15 cellular contexts compared by ENCODE assay signal in genomic region chr17:42274273-42274542, GRCh38. TPM values are rescaled to one million over a fixed set of nuclear protein-coding genes. Genes with fewer than 3 reads are reported as not detected.
DNase-seq lines count a peak whose midpoint lies in the region; ATAC-seq, FAIRE-seq and TF ChIP-seq lines count a peak whose summit lies in the region.
"Had no signal": no experiment of that assay in that cellular context is flagged by ENCODE, and none has a peak within 500 bp of the region (broad histone marks: within the 10 kb centered on the region; RNA-seq: fewer than 3 reads in every experiment).

No MANE protein-coding gene starts in this region.

- H3K79me2 ChIP-seq in GM12878 (ENCODE audit: control insufficient read depth, insufficient read depth, low read length) (peaks cover 56% of the 10 kb centered on the region), neural cell (replicated peaks; ENCODE audit: insufficient read depth, low read length) (peaks cover 58% of the 10 kb centered on the region)

- BruUV-seq in GM12878 (replicated peaks; lab: Mats Ljungman, UMichigan), result no TSS peak

- in situ Hi-C loops in GM12878 (cut with MboI), result no loop called here

- TF ChIP-seq CTCF in GM12878 (IDR thresholded peaks at IDR 0.05 in 2 of 3, conservative IDR thresholded peaks at IDR 0.05 in 1 of 3; ENCODE audit: control insufficient read depth in 2 of 3, extremely low read depth in 1 of 3, insufficient read depth in 1 of 3, low read depth in 3 of 3, low read length in 3 of 3) (no peak), neural cell (IDR thresholded peaks at IDR 0.05; ENCODE audit: poor library complexity, severe bottlenecking) (no peak)

- no peak overlapping the region for H3K9ac ChIP-seq in HUES48 (ENCODE audit: low read depth, low read length)
- H3K9ac ChIP-seq in GM12878 (ENCODE audit: control insufficient read depth, insufficient read depth, low read length), result no peak overlapping the region
- peak overlapping the region; percentile 77 for H3K9ac ChIP-seq in neural cell (ENCODE audit: low read length)

- peak overlapping the region; percentile 96 to 99 (median 96) for H3K4me3 Mint-ChIP-seq in CD4-positive, CD25-positive, alpha-beta regulatory T cell

- no peaks in the 10 kb centered on the region for H3K27me3 Mint-ChIP-seq in CD4-positive, CD25-positive, alpha-beta regulatory T cell

- peak overlapping the region; percentile 99 for H3K4me3 ChIP-seq in CD4-positive, CD25-positive, alpha-beta regulatory T cell (ENCODE audit: low read depth, low read length)
- H3K4me3 ChIP-seq in HUES48 (ENCODE audit: low read depth, low read length) (peak overlapping the region; percentile 89), GM12878 (peak overlapping the region; percentile 81), neural cell (ENCODE audit: low read length) (peak overlapping the region; percentile 67)

- H3K27ac Mint-ChIP-seq in CD4-positive, CD25-positive, alpha-beta regulatory T cell, result peak overlapping the region; percentile 96 to 97 (median 97)

- H4K20me1 ChIP-seq in GM12878 (ENCODE audit: control insufficient read depth, insufficient read depth) (no peaks in the 10 kb centered on the region), neural cell (ENCODE audit: insufficient read depth) (peaks cover 5% of the 10 kb centered on the region)

- H3F3A ChIP-seq in neural cell (ENCODE audit: insufficient read depth, low read length, poor library complexity, severe bottlenecking), result no peaks in the 10 kb centered on the region

- RAD21 ChIA-PET in GM12878 (lab: Charles Lee; ENCODE audit: unreplicated experiment), result interaction anchor here (0.6 to 1.3 kb wide), 2 partner anchors 42 to 52 kb away, joined by 3 to 6 read pairs; no protein-coding TSS in a partner anchor

- no peaks in the 10 kb centered on the region for H3K27me3 ChIP-seq in CD4-positive, CD25-positive, alpha-beta regulatory T cell (ENCODE audit: control insufficient read depth, insufficient read depth, low read length)
- H3K27me3 ChIP-seq in HUES48 (ENCODE audit: control insufficient read depth, insufficient read depth, low read length), result no peaks in the 10 kb centered on the region
- no peaks in the 10 kb centered on the region for H3K27me3 ChIP-seq in GM12878 (replicated peaks in 1 of 2; ENCODE audit: control insufficient read depth in 2 of 2, insufficient read depth in 2 of 2, low read length in 1 of 2)
- no peaks in the 10 kb centered on the region for H3K27me3 ChIP-seq in neural cell (ENCODE audit: insufficient read depth, low read depth, low read length)
- H3K27me3 ChIP-seq: ascending aorta had no signal

- DNase-seq in CD4-positive, CD25-positive, alpha-beta regulatory T cell, result no peak
- no peak for DNase-seq in GM12878 (ENCODE audit: low read depth, low spot score)
- no peak for DNase-seq in cortex of kidney (lab: John Stamatoyannopoulos, UW)
- no peak for DNase-seq in NCI-H1417 treated with DMSO at 0.1 percent for 48 hours (lab: John Stamatoyannopoulos, UW)
- DNase-seq in superior temporal gyrus (ENCODE audit: extremely low spot score), result no peak
- no peak for DNase-seq in NOMO-1 treated with DMSO at 0.1 percent for 48 hours (lab: John Stamatoyannopoulos, UW; ENCODE audit: unreplicated experiment)
- DNase-seq: activated CD4-positive, CD25-positive, alpha-beta regulatory T cell; COR-L47; NCI-H2107; RPMI8226 had no signal

- ATAC-seq in CD4-positive, CD25-positive, alpha-beta regulatory T cell (ENCODE audit: low read depth in 2 of 2), result no peak
- ATAC-seq in GM12878, result no peak

- H2AFZ ChIP-seq in GM12878 (ENCODE audit: control insufficient read depth, low read depth, low read length) (no peak overlapping the region), neural cell (ENCODE audit: low read depth, low read length) (no peak overlapping the region)

- H3K9me3 ChIP-seq in CD4-positive, CD25-positive, alpha-beta regulatory T cell (ENCODE audit: control insufficient read depth in 2 of 2, low read length in 2 of 2), result no peaks in the 10 kb centered on the region
- H3K9me3 ChIP-seq in HUES48 (ENCODE audit: control insufficient read depth, insufficient read depth, low read length) (no peaks in the 10 kb centered on the region), GM12878 (replicated peaks; ENCODE audit: control insufficient read depth, insufficient read depth, low read length) (no peaks in the 10 kb centered on the region), neural cell (ENCODE audit: low read length) (no peaks in the 10 kb centered on the region)
- H3K9me3 ChIP-seq: ascending aorta had no signal

- TF ChIP-seq RAD21 in GM12878 (IDR thresholded peaks at IDR 0.05; ENCODE audit: insufficient read depth, low read depth, low read length) (no peak), neural cell (conservative IDR thresholded peaks at IDR 0.05) (no peak)

- H3K36me3 Mint-ChIP-seq in CD4-positive, CD25-positive, alpha-beta regulatory T cell, result no peaks in the 10 kb centered on the region

- no peaks in the 10 kb centered on the region for H3K9me3 Mint-ChIP-seq in CD4-positive, CD25-positive, alpha-beta regulatory T cell

- intact Hi-C loops in GM12878 (cut with micrococcal nuclease; ENCODE audit: unreplicated experiment), result no loop called here

- POLR2A ChIA-PET in GM12878 (lab: Charles Lee), result interaction anchor here (0.5 to 1.2 kb wide), 10 partner anchors 11 to 489 kb away, joined by 3 to 8 read pairs (median 4); no protein-coding TSS in a partner anchor

- no peak for TF ChIP-seq POLR2A in GM12878 (IDR thresholded peaks at IDR 0.05; ENCODE audit: low read depth, low read length)

- no peak for FAIRE-seq in GM12878 (lab: Jason Lieb, UNC)
- FAIRE-seq: GM12892, keratinocyte had no signal

- peak overlapping the region; percentile 94 for H3K4me2 ChIP-seq in GM12878 (ENCODE audit: control insufficient read depth, insufficient read depth)
- peak overlapping the region; percentile 95 for H3K4me2 ChIP-seq in neural cell (ENCODE audit: low read length)

- SMC1A ChIA-PET in GM12878 (lab: Charles Lee; ENCODE audit: uncharacterized antibody, unreplicated experiment), result interaction anchor here (0.8 kb wide), 1 partner anchor 217 kb away, joined by 4 read pairs; no protein-coding TSS in a partner anchor

- no peaks in the 10 kb centered on the region for H3K36me3 ChIP-seq in CD4-positive, CD25-positive, alpha-beta regulatory T cell (ENCODE audit: control insufficient read depth, insufficient read depth, low read length)
- H3K36me3 ChIP-seq in HUES48 (ENCODE audit: control insufficient read depth, insufficient read depth, low read length), result no peaks in the 10 kb centered on the region
- no peaks in the 10 kb centered on the region for H3K36me3 ChIP-seq in GM12878 (ENCODE audit: control insufficient read depth in 2 of 2, insufficient read depth in 2 of 2, low read length in 1 of 2)
- no peaks in the 10 kb centered on the region for H3K36me3 ChIP-seq in neural cell (ENCODE audit: insufficient read depth, low read length)
- H3K36me3 ChIP-seq: ascending aorta had no signal

- no peaks in the 10 kb centered on the region for H3K9me2 ChIP-seq in neural cell (ENCODE audit: insufficient read depth, low read length)

- H3K4me1 Mint-ChIP-seq in CD4-positive, CD25-positive, alpha-beta regulatory T cell, result peaks cover 24 to 68% (median 53%) of the 10 kb centered on the region in 4 donors

- H3K4me1 ChIP-seq in CD4-positive, CD25-positive, alpha-beta regulatory T cell (ENCODE audit: control insufficient read depth, insufficient read depth, low read length, poor library complexity, severe bottlenecking), result peaks cover 66% of the 10 kb centered on the region
- H3K4me1 ChIP-seq in HUES48 (ENCODE audit: control insufficient read depth, insufficient read depth, low read length) (peaks cover 52% of the 10 kb centered on the region), GM12878 (ENCODE audit: control insufficient read depth, insufficient read depth, low read length) (peaks cover 28% of the 10 kb centered on the region)

- WGBS in GM12878 (ENCODE audit: insufficient coverage, insufficient replicate concordance, low lambda C conversion rate, missing lambda C conversion rate), result 90% methylated on average over 3 of the region's 3 CpGs

- peak overlapping the region; percentile 89 for H3K27ac ChIP-seq in CD4-positive, CD25-positive, alpha-beta regulatory T cell (ENCODE audit: insufficient read depth, low read length, poor library complexity, severe bottlenecking)
- H3K27ac ChIP-seq in HUES48 (ENCODE audit: low read depth, low read length) (no peak overlapping the region), GM12878 (ENCODE audit: control insufficient read depth, insufficient read depth) (no peak overlapping the region), neural cell (ENCODE audit: low read length) (peak overlapping the region; percentile 90)

- no peak for TF ChIP-seq EP300 in GM12878 (IDR thresholded peaks at IDR 0.05; ENCODE audit: borderline replicate concordance in 1 of 2, control insufficient read depth in 1 of 2, low read depth in 2 of 2, low read length in 2 of 2)
- no peak for TF ChIP-seq EP300 in neural cell (conservative IDR thresholded peaks at IDR 0.05; ENCODE audit: poor library complexity, severe bottlenecking)

- CTCF ChIA-PET in GM12878 (lab: Yijun Ruan, JAX), result interaction anchor here (0.6 to 1.6 kb wide), 6 partner anchors 25 to 249 kb away, joined by 3 to 6 read pairs (median 3); no protein-coding TSS in a partner anchor

RNA-seq across cellular contexts. Expression of gene STAT5B, which starts 2.0 kb away (rescaled TPM):
- 241 TPM for total RNA-seq in CD4-positive, CD25-positive, alpha-beta regulatory T cell
- 100 to 1,000 TPM; 109 to 117 (median 112) TPM for polyA plus RNA-seq in CD4-positive, CD25-positive, alpha-beta regulatory T cell
- 80.4 and 88.9 TPM in 2 replicates for total RNA-seq in GM12878 (2013; cell fraction: nucleolus; rRNA removed)
- 54.0 and 58.5 TPM in 2 replicates for total RNA-seq in GM12878 (2014; rRNA removed)
- total RNA-seq in GM12878 (2014; rRNA removed; fragmentation: Illumina TruSeq; extraction: Trizol), result 37.1 and 38.1 TPM in 2 replicates
- total RNA-seq in GM12878 (2021), result 66.6 and 69.6 TPM in 2 replicates
- polyA plus RNA-seq in GM12878 (2011; ENCODE audit: low read depth), result 22.5 TPM
- polyA plus RNA-seq in GM12878 (2011; rRNA removed), result 46.0 and 52.8 TPM in 2 replicates
- 41.9 and 44.7 TPM in 2 replicates for polyA plus RNA-seq in GM12878 (2011; cell fraction: cytosol; rRNA removed)
- polyA plus RNA-seq in GM12878 (2011; cell fraction: nucleus; rRNA removed), result 70.8 and 85.5 TPM in 2 replicates
- polyA plus RNA-seq in GM12878 (2012), result 33.3 and 39.8 TPM in 2 replicates
- polyA plus RNA-seq in GM12878 (2014; fragmentation: Illumina TruSeq; extraction: Trizol), result 57.8 and 60.2 TPM in 2 replicates
- polyA plus RNA-seq in GM12878 (2014; fragmentation: Nextera tagmentation; extraction: Ambion mirVana), result 10 to 100 TPM; 11.0 to 11.8 TPM
- polyA plus RNA-seq in GM12878 (2014; rRNA removed), result 56.9 and 59.2 TPM in 2 replicates
- polyA plus RNA-seq in GM12878 (2016; fragmentation: Nextera tagmentation; extraction: Ambion mirVana), result 10 to 100 TPM; 38.8 to 40.6 TPM
- polyA minus RNA-seq in GM12878 (2011; rRNA and poly(A)+ RNA removed), result 38.7 and 49.0 TPM in 2 replicates
- polyA minus RNA-seq in GM12878 (2011; cell fraction: cytosol; rRNA and poly(A)+ RNA removed), result 18.0 and 18.9 TPM in 2 replicates
- polyA minus RNA-seq in GM12878 (2011; cell fraction: nucleus; rRNA and poly(A)+ RNA removed), result 15.6 and 24.7 TPM in 2 replicates
- polyA plus RNA-seq in neural cell, result 47.4 and 54.9 TPM in 2 replicates
- polyA minus RNA-seq in neural cell, result 56.2 and 64.2 TPM in 2 replicates

RNA-seq across cellular contexts. Expression of gene STAT5A, which starts 14.1 kb away (rescaled TPM):
- 177 TPM for total RNA-seq in CD4-positive, CD25-positive, alpha-beta regulatory T cell
- 10 to 100 TPM; 71.1 to 90.9 (median 76.7) TPM for polyA plus RNA-seq in CD4-positive, CD25-positive, alpha-beta regulatory T cell
- total RNA-seq in GM12878 (2013; cell fraction: nucleolus; rRNA removed), result 130 and 152 TPM in 2 replicates
- total RNA-seq in GM12878 (2014; rRNA removed) (71.1 and 81.1 TPM in 2 replicates), GM12878 (2014; rRNA removed; fragmentation: Illumina TruSeq; extraction: Trizol) (25.6 and 26.1 TPM in 2 replicates), GM12878 (2021) (78.9 and 86.4 TPM in 2 replicates)
- polyA plus RNA-seq in GM12878 (2011; ENCODE audit: low read depth), result 18.4 TPM
- polyA plus RNA-seq in GM12878 (2011; rRNA removed) (24.8 and 41.2 TPM in 2 replicates), GM12878 (2014; fragmentation: Illumina TruSeq; extraction: Trizol) (64.7 and 66.2 TPM in 2 replicates), GM12878 (2014; fragmentation: Nextera tagmentation; extraction: Ambion mirVana) (10 to 100 TPM; 14.8 to 24.0 TPM), GM12878 (2014; rRNA removed) (51.4 and 54.6 TPM in 2 replicates), GM12878 (2016; fragmentation: Nextera tagmentation; extraction: Ambion mirVana) (10 to 100 TPM; 36.6 to 41.8 TPM), neural cell (0.08 and 0.28 TPM in 2 replicates)
- 45.7 and 47.5 TPM in 2 replicates for polyA plus RNA-seq in GM12878 (2011; cell fraction: cytosol; rRNA removed)
- 167 and 182 TPM in 2 replicates for polyA plus RNA-seq in GM12878 (2011; cell fraction: nucleus; rRNA removed)
- 51.7 TPM in 2 replicates for polyA plus RNA-seq in GM12878 (2012)
- 63.8 and 74.0 TPM in 2 replicates for polyA minus RNA-seq in GM12878 (2011; rRNA and poly(A)+ RNA removed)
- polyA minus RNA-seq in GM12878 (2011; cell fraction: cytosol; rRNA and poly(A)+ RNA removed), result 31.0 and 31.7 TPM in 2 replicates
- polyA minus RNA-seq in GM12878 (2011; cell fraction: nucleus; rRNA and poly(A)+ RNA removed), result 39.9 and 62.0 TPM in 2 replicates
- 0.58 and 1.5 TPM in 2 replicates for polyA minus RNA-seq in neural cell

Comparison
In these comparisons a context has a peak if more than half of its experiments do, and no peak if none do; other contexts are left out.
1. H3K27ac ChIP-seq: peak in CD4-positive, CD25-positive, alpha-beta regulatory T cell (single experiment) and neural cell (single experiment); none in HUES48 (single experiment) and GM12878 (single experiment).
2. RNA of gene STAT5A, which starts 14.1 kb away (polyA plus RNA-seq): 71.1 to 90.9 TPM in CD4-positive, CD25-positive, alpha-beta regulatory T cell and 14.8 to 182 TPM in GM12878; 0.08 to 0.28 TPM in neural cell; every median in the first group is over 10 times any median in the second.
3. Peak in every context shown above with its lines, with median percentiles within 50 percentile points of each other: H3K4me3 ChIP-seq.